1 cellular context compared by ENCODE assay signal in genomic region chr12:99442758-99443157, GRCh38.
TF ChIP-seq lines count a peak whose summit lies in the region.

No MANE protein-coding gene starts in this region.

TF ChIP-seq in GM23338, 12 proteins besides CTCF, POLR2A, EP300 and RAD21 (continued from another document):
- TF ChIP-seq ZNF462 (CRISPR knock-in tag; IDR thresholded peaks at IDR 0.05) (no peak), JUNB (IDR thresholded peaks at IDR 0.05; ENCODE audit: unreplicated experiment) (no peak), EZH2phosphoT487 (IDR thresholded peaks at IDR 0.05; ENCODE audit: unreplicated experiment) (no peak), ETS1 (IDR thresholded peaks at IDR 0.05) (no peak), NANOG (IDR thresholded peaks at IDR 0.05; ENCODE audit: borderline replicate concordance) (no peak), EZH2 (IDR thresholded peaks at IDR 0.05; ENCODE audit: low read depth, unreplicated experiment) (no peak)
